ENCODE assay signal across 15 cellular contexts in genomic region chr11:3146612-3147256, GRCh38. TPM values are rescaled to one million over a fixed set of nuclear protein-coding genes. Genes with fewer than 3 reads are reported as not detected.
DNase-seq lines count a peak whose midpoint lies in the region; ATAC-seq and TF ChIP-seq lines count a peak whose summit lies in the region.
"Had no signal": no experiment of that assay in that cellular context is flagged by ENCODE, and none has a peak within 500 bp of the region (broad histone marks: within the 10 kb centered on the region; RNA-seq: fewer than 3 reads in every experiment).

No MANE protein-coding gene starts in this region.

- H3K27me3 ChIP-seq in left ventricle myocardium inferior (ENCODE audit: low read depth) (no peaks in the 10 kb centered on the region), stomach (no peaks in the 10 kb centered on the region)

- H3K4me3 Mint-ChIP-seq in HFFc6: no peak overlapping the region
- H3K4me3 Mint-ChIP-seq in activated naive CD8-positive, alpha-beta T cell treated with anti-CD3 and anti-CD28 coated beads, Interleukin-2, amount 50 U/mL, for 24 hours: no peak overlapping the region
- H3K4me3 Mint-ChIP-seq: dendritic cell treated with granulocyte-macrophage colony-stimulating factor and Interleukin-4, amounts not matched to agents 40 ng/mL and 50 ng/mL, for 4 days had no signal

- no peak for TF ChIP-seq EP300 in stomach (IDR thresholded peaks at IDR 0.05)

- 69 to 95% (median 86%) methylated on average over 14 to 22 of the region's 22 CpGs for WGBS in stomach, 5 donors

- peak overlapping the region; percentile 84 for H3K27ac ChIP-seq in left ventricle myocardium inferior (replicated peaks)
- peak overlapping the region in 3 of 5 donors; percentile 22 to 38 (median 29) for H3K27ac ChIP-seq in stomach
- H3K27ac ChIP-seq: SK-N-MC had no signal

- peak overlapping the region; percentile 84 for H3K27ac Mint-ChIP-seq in HFFc6
- H3K27ac Mint-ChIP-seq in activated naive CD8-positive, alpha-beta T cell treated with anti-CD3 and anti-CD28 coated beads, Interleukin-2, amount 50 U/mL, for 24 hours: no peak overlapping the region
- H3K27ac Mint-ChIP-seq: dendritic cell treated with granulocyte-macrophage colony-stimulating factor and Interleukin-4, amounts not matched to agents 40 ng/mL and 50 ng/mL, for 4 days had no signal

- intact Hi-C loops in left ventricle myocardium inferior (cut with micrococcal nuclease) (no loop called here), stomach (cut with DNase I; ENCODE audit: low total_unique reads) (no loop called here)

- H3K4me1 Mint-ChIP-seq in HFFc6 (ENCODE audit: low read depth): peaks cover 23% of the 10 kb centered on the region
- no peaks in the 10 kb centered on the region for H3K4me1 Mint-ChIP-seq in activated naive CD8-positive, alpha-beta T cell treated with anti-CD3 and anti-CD28 coated beads, Interleukin-2, amount 50 U/mL, for 24 hours

- DNase-seq in HFFc6 (peak; percentile 64), astrocyte of the cerebellum (ENCODE audit: low read depth) (peak; percentile 68), left ventricle myocardium inferior (no peak), stomach (no peak)
- DNase-seq in activated naive CD8-positive, alpha-beta T cell treated with anti-CD3 and anti-CD28 coated beads, Interleukin-2, amount 50 U/mL, for 24 hours: no peak
- DNase-seq: activated CD4-positive, alpha-beta T cell treated with anti-CD3 and anti-CD28 coated beads for 4 hours; activated gamma-delta T cell treated with Interleukin-2 at 50 U/mL for 16 hours; hippocampal formation; NCI-H2227 treated with DMSO at 0.1 percent for 48 hours had no signal

- H3K36me3 ChIP-seq in left ventricle myocardium inferior (peaks cover 2% of the 10 kb centered on the region), stomach (peaks cover 0 to 12% (median 2%) of the 10 kb centered on the region in 4 donors)

- H3K4me3 ChIP-seq in astrocyte of the cerebellum (ENCODE audit: low read depth, low read length) (no peak overlapping the region), left ventricle myocardium inferior (peak overlapping the region; percentile 15), stomach (no peak overlapping the region)
- H3K4me3 ChIP-seq: SK-N-MC, skin epidermis had no signal

- in situ Hi-C loops in astrocyte of the cerebellum (cut with HindIII; ENCODE audit: low sequenced_read_pairs): no loop called here

- no peak for ATAC-seq in activated naive CD8-positive, alpha-beta T cell treated with anti-CD3 and anti-CD28 coated beads, Interleukin-2, amount 50 U/mL, for 24 hours
- no peak for ATAC-seq in GM18870 (IDR thresholded peaks at IDR 0.05; ENCODE audit: unreplicated experiment)
- no peak for ATAC-seq in HG03521 (IDR thresholded peaks at IDR 0.05; ENCODE audit: unreplicated experiment)
- no peak for ATAC-seq in GM21825 (IDR thresholded peaks at IDR 0.05; ENCODE audit: unreplicated experiment)

- TF ChIP-seq CTCF in HFFc6 (IDR thresholded peaks at IDR 0.05): no peak
- TF ChIP-seq CTCF in astrocyte of the cerebellum (IDR thresholded peaks at IDR 0.05; ENCODE audit: low read depth, low read length, missing control alignments): no peak
- TF ChIP-seq CTCF in left ventricle myocardium inferior (IDR thresholded peaks at IDR 0.05; ENCODE audit: borderline replicate concordance): no peak
- TF ChIP-seq CTCF in stomach (IDR thresholded peaks at IDR 0.05): no peak

- H3K9me3 Mint-ChIP-seq in HFFc6: no peaks in the 10 kb centered on the region
- H3K9me3 Mint-ChIP-seq in activated naive CD8-positive, alpha-beta T cell treated with anti-CD3 and anti-CD28 coated beads, Interleukin-2, amount 50 U/mL, for 24 hours: no peaks in the 10 kb centered on the region
- H3K9me3 Mint-ChIP-seq: dendritic cell treated with granulocyte-macrophage colony-stimulating factor and Interleukin-4, amounts not matched to agents 40 ng/mL and 50 ng/mL, for 4 days had no signal

- peaks cover 62% of the 10 kb centered on the region for H3K4me1 ChIP-seq in left ventricle myocardium inferior
- H3K4me1 ChIP-seq in stomach: peaks cover 0 to 56% (median 40%) of the 10 kb centered on the region in 4 donors

- no peak for TF ChIP-seq POLR2A in stomach (IDR thresholded peaks at IDR 0.05)

- no peaks in the 10 kb centered on the region for H3K36me3 Mint-ChIP-seq in HFFc6 (ENCODE audit: low read depth)
- no peaks in the 10 kb centered on the region for H3K36me3 Mint-ChIP-seq in activated naive CD8-positive, alpha-beta T cell treated with anti-CD3 and anti-CD28 coated beads, Interleukin-2, amount 50 U/mL, for 24 hours (ENCODE audit: low read depth)

- H3K9me3 ChIP-seq in left ventricle myocardium inferior (replicated peaks) (no peaks in the 10 kb centered on the region), stomach (no peaks in the 10 kb centered on the region)

- peaks cover 7% of the 10 kb centered on the region for H3K27me3 Mint-ChIP-seq in HFFc6 (ENCODE audit: insufficient read depth)
- H3K27me3 Mint-ChIP-seq in activated naive CD8-positive, alpha-beta T cell treated with anti-CD3 and anti-CD28 coated beads, Interleukin-2, amount 50 U/mL, for 24 hours: no peaks in the 10 kb centered on the region
- H3K27me3 Mint-ChIP-seq: dendritic cell treated with granulocyte-macrophage colony-stimulating factor and Interleukin-4, amounts not matched to agents 40 ng/mL and 50 ng/mL, for 4 days had no signal

RNA-seq across cellular contexts. Expression of gene OSBPL5, which starts 18.4 kb away (rescaled TPM):
- 10 to 100 TPM; 32.6 to 42.6 (median 36.7) TPM for total RNA-seq in HFFc6 (2021; fragmentation: NEBNext Ultra II Directional; extraction: Animal tissue kit (Norgen Biotek cat#: 25700))
- total RNA-seq in left ventricle myocardium inferior (11.4 TPM), stomach (100 to 1,000 TPM in 1 of 5 donors, 10 to 100 TPM in 4; 24.3 to 127 (median 38.2) TPM)
- 10 to 100 TPM in 1 of 3 donors, 1 to 10 TPM in 2; 8.6 to 16.6 (median 9.2) TPM for polyA plus RNA-seq in stomach

Comparison
In these comparisons a context has a peak if more than half of its experiments do, and no peak if none do; other contexts are left out.
1. DNase-seq: peak in HFFc6 (single experiment) and astrocyte of the cerebellum (single experiment); none in left ventricle myocardium inferior (single experiment), stomach (single experiment) and activated naive CD8-positive, alpha-beta T cell treated with anti-CD3 and anti-CD28 coated beads, Interleukin-2, amount 50 U/mL, for 24 hours (single experiment).